1 cellular context compared by ENCODE assay signal in the genomic region with DNA sequence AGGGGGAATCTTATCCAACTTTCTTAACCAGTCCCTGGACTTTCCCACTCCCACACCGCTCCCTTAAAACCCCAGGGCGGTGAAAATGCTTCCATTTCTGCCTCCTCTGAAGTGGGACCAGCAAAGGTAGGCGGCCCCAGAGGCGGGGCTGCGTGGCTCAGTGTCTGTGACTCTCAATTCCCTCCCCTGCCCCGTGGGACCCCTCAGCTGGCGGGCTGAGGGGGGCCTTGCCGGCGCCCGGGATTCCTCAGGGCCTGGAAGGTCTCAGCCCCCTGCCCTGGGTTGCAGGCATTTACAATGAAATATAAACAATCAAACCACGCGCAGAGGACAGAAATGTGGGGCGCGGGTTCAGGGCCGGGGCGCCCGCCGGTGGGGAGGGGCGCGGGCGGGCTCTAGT.
TF ChIP-seq lines count a peak whose summit lies in the region.

No MANE protein-coding gene starts in this region.

TF ChIP-seq in GM23338, 12 proteins besides CTCF, POLR2A, EP300 and RAD21:
- TF ChIP-seq ZNF114 (CRISPR knock-in tag; IDR thresholded peaks at IDR 0.05): no peak
- TF ChIP-seq CREB1 (CRISPR knock-in tag; IDR thresholded peaks at IDR 0.05; ENCODE audit: low read depth): no peak
- no peak for TF ChIP-seq POLR2AphosphoS5 (IDR thresholded peaks at IDR 0.05; ENCODE audit: low read depth)
- no peak for TF ChIP-seq NANOG (IDR thresholded peaks at IDR 0.05; ENCODE audit: borderline replicate concordance)
- TF ChIP-seq, protein P1, sequence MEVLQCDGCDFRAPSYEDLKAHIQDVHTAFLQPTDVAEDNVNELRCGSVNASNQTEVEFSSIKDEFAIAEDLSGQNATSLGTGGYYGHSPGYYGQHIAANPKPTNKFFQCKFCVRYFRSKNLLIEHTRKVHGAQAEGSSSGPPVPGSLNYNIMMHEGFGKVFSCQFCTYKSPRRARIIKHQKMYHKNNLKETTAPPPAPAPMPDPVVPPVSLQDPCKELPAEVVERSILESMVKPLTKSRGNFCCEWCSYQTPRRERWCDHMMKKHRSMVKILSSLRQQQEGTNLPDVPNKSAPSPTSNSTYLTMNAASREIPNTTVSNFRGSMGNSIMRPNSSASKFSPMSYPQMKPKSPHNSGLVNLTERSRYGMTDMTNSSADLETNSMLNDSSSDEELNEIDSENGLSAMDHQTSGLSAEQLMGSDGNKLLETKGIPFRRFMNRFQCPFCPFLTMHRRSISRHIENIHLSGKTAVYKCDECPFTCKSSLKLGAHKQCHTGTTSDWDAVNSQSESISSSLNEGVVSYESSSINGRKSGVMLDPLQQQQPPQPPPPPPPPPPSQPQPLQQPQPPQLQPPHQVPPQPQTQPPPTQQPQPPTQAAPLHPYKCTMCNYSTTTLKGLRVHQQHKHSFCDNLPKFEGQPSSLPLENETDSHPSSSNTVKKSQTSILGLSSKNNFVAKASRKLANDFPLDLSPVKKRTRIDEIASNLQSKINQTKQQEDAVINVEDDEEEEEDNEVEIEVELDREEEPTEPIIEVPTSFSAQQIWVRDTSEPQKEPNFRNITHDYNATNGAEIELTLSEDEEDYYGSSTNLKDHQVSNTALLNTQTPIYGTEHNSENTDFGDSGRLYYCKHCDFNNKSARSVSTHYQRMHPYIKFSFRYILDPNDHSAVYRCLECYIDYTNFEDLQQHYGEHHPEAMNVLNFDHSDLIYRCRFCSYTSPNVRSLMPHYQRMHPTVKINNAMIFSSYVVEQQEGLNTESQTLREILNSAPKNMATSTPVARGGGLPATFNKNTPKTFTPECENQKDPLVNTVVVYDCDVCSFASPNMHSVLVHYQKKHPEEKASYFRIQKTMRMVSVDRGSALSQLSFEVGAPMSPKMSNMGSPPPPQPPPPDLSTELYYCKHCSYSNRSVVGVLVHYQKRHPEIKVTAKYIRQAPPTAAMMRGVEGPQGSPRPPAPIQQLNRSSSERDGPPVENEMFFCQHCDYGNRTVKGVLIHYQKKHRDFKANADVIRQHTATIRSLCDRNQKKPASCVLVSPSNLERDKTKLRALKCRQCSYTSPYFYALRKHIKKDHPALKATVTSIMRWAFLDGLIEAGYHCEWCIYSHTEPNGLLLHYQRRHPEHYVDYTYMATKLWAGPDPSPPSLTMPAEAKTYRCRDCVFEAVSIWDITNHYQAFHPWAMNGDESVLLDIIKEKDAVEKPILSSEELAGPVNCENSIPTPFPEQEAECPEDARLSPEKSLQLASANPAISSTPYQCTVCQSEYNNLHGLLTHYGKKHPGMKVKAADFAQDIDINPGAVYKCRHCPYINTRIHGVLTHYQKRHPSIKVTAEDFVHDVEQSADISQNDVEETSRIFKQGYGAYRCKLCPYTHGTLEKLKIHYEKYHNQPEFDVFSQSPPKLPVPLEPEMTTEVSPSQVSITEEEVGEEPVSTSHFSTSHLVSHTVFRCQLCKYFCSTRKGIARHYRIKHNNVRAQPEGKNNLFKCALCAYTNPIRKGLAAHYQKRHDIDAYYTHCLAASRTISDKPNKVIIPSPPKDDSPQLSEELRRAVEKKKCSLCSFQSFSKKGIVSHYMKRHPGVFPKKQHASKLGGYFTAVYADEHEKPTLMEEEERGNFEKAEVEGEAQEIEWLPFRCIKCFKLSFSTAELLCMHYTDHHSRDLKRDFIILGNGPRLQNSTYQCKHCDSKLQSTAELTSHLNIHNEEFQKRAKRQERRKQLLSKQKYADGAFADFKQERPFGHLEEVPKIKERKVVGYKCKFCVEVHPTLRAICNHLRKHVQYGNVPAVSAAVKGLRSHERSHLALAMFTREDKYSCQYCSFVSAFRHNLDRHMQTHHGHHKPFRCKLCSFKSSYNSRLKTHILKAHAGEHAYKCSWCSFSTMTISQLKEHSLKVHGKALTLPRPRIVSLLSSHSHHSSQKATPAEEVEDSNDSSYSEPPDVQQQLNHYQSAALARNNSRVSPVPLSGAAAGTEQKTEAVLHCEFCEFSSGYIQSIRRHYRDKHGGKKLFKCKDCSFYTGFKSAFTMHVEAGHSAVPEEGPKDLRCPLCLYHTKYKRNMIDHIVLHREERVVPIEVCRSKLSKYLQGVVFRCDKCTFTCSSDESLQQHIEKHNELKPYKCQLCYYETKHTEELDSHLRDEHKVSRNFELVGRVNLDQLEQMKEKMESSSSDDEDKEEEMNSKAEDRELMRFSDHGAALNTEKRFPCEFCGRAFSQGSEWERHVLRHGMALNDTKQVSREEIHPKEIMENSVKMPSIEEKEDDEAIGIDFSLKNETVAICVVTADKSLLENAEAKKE (CRISPR knock-in tag; IDR thresholded peaks at IDR 0.05): no peak
- TF ChIP-seq, protein P2, sequence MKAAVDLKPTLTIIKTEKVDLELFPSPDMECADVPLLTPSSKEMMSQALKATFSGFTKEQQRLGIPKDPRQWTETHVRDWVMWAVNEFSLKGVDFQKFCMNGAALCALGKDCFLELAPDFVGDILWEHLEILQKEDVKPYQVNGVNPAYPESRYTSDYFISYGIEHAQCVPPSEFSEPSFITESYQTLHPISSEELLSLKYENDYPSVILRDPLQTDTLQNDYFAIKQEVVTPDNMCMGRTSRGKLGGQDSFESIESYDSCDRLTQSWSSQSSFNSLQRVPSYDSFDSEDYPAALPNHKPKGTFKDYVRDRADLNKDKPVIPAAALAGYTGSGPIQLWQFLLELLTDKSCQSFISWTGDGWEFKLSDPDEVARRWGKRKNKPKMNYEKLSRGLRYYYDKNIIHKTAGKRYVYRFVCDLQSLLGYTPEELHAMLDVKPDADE (IDR thresholded peaks at IDR 0.05): no peak
- no peak for TF ChIP-seq STAT1 (IDR thresholded peaks at IDR 0.05; ENCODE audit: unreplicated experiment)
- no peak for TF ChIP-seq ZNF331 (CRISPR knock-in tag; IDR thresholded peaks at IDR 0.05; ENCODE audit: low read depth)
- TF ChIP-seq, protein P3, sequence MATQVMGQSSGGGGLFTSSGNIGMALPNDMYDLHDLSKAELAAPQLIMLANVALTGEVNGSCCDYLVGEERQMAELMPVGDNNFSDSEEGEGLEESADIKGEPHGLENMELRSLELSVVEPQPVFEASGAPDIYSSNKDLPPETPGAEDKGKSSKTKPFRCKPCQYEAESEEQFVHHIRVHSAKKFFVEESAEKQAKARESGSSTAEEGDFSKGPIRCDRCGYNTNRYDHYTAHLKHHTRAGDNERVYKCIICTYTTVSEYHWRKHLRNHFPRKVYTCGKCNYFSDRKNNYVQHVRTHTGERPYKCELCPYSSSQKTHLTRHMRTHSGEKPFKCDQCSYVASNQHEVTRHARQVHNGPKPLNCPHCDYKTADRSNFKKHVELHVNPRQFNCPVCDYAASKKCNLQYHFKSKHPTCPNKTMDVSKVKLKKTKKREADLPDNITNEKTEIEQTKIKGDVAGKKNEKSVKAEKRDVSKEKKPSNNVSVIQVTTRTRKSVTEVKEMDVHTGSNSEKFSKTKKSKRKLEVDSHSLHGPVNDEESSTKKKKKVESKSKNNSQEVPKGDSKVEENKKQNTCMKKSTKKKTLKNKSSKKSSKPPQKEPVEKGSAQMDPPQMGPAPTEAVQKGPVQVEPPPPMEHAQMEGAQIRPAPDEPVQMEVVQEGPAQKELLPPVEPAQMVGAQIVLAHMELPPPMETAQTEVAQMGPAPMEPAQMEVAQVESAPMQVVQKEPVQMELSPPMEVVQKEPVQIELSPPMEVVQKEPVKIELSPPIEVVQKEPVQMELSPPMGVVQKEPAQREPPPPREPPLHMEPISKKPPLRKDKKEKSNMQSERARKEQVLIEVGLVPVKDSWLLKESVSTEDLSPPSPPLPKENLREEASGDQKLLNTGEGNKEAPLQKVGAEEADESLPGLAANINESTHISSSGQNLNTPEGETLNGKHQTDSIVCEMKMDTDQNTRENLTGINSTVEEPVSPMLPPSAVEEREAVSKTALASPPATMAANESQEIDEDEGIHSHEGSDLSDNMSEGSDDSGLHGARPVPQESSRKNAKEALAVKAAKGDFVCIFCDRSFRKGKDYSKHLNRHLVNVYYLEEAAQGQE (IDR thresholded peaks at IDR 0.05; ENCODE audit: unreplicated experiment): no peak
- TF ChIP-seq EZH2 (IDR thresholded peaks at IDR 0.05; ENCODE audit: low read depth, unreplicated experiment): no peak
- no peak for TF ChIP-seq JUNB (IDR thresholded peaks at IDR 0.05; ENCODE audit: unreplicated experiment)
- no peak for TF ChIP-seq EZH2phosphoT487 (IDR thresholded peaks at IDR 0.05; ENCODE audit: unreplicated experiment)
